In genomic region chr15:40892449-40893012, GRCh38 we compare ENCODE assay signal across 19 cellular contexts. TPM values are rescaled to one million over a fixed set of nuclear protein-coding genes. Genes with fewer than 3 reads are reported as not detected.
DNase-seq lines count a peak whose midpoint lies in the region; FAIRE-seq and TF ChIP-seq lines count a peak whose summit lies in the region.
"Had no signal": no experiment of that assay in that cellular context is flagged by ENCODE, and none has a peak within 500 bp of the region (broad histone marks: within the 10 kb centered on the region; RNA-seq: fewer than 3 reads in every experiment).

No MANE protein-coding gene starts in this region.

- peaks cover 16 to 22% (median 19%) of the 10 kb centered on the region in 11 experiments; a peak in 21 of 22 replicates for H3K36me3 ChIP-seq in BLaER1 treated with 17β-estradiol and CSF1 and Interleukin-3, amounts not matched to agents 10 nM and 100 nM
- peaks cover 4% of the 10 kb centered on the region in 2 donors for H3K36me3 ChIP-seq in kidney (ENCODE audit: control insufficient read depth in 1 of 2, insufficient read depth in 2 of 2, low read length in 2 of 2)

- no peak for TF ChIP-seq CTCF in RWPE1 (conservative IDR thresholded peaks at IDR 0.05; ENCODE audit: low read depth)
- no peak for TF ChIP-seq CTCF in nephron (IDR thresholded peaks at IDR 0.05; ENCODE audit: unreplicated experiment in 3 of 3)
- no peak for TF ChIP-seq CTCF in kidney (IDR thresholded peaks at IDR 0.05; ENCODE audit: borderline replicate concordance, extremely low read depth, insufficient read depth)

- POLR2A ChIA-PET in RWPE1 (lab: Yijun Ruan, JAX; ENCODE audit: low non-redundant PET) = no interaction called here

- intact Hi-C loops in kidney (cut with DNase I) = no loop called here

- peaks cover 36 to 46% of the 10 kb centered on the region in 2 donors for H3K4me1 Mint-ChIP-seq in immature natural killer cell
- H3K4me1 Mint-ChIP-seq in nephron = peaks cover 19% of the 10 kb centered on the region

- H3K36me3 Mint-ChIP-seq in immature natural killer cell = peaks cover 0 to 4% (median 0%) of the 10 kb centered on the region in 3 donors
- peaks cover 13% of the 10 kb centered on the region for H3K36me3 Mint-ChIP-seq in nephron (ENCODE audit: low read depth)

- H3K9me3 Mint-ChIP-seq in immature natural killer cell (no peaks in the 10 kb centered on the region), nephron (no peaks in the 10 kb centered on the region)

- no peaks in the 10 kb centered on the region for H3K27me3 ChIP-seq in BLaER1 treated with 17β-estradiol and CSF1 and Interleukin-3, amounts not matched to agents 10 nM and 100 nM

- peak overlapping the region in 8 of 11 experiments; percentile 88 to 94 (median 90); a peak in 10 of 22 replicates for H3K9ac ChIP-seq in BLaER1 treated with 17β-estradiol and CSF1 and Interleukin-3, amounts not matched to agents 10 nM and 100 nM
- no peak overlapping the region for H3K9ac ChIP-seq in kidney (ENCODE audit: low read length in 2 of 2)

- FAIRE-seq in kidney (lab: Jason Lieb, UNC) = no peak
- FAIRE-seq: A549, GM12892 had no signal

- H3K4me3 ChIP-seq in BLaER1 treated with 17β-estradiol and CSF1 and Interleukin-3, amounts not matched to agents 10 nM and 100 nM = no peak overlapping the region
- H3K4me3 ChIP-seq in kidney (ENCODE audit: low read length in 2 of 2) = no peak overlapping the region
- H3K4me3 ChIP-seq: A549 had no signal

- CTCF ChIA-PET in RWPE1 (lab: Yijun Ruan, JAX) = interaction anchor here (0.6 to 5.0 kb wide), 13 partner anchors 12 to 211 kb away, joined by 3 to 95 read pairs (median 6); partner anchors contain the start of gene RHOV

- no peaks in the 10 kb centered on the region for H3K9me3 ChIP-seq in BLaER1 treated with 17β-estradiol and CSF1 and Interleukin-3, amounts not matched to agents 10 nM and 100 nM (replicated peaks in 1 of 11)
- no peaks in the 10 kb centered on the region for H3K9me3 ChIP-seq in kidney (ENCODE audit: control insufficient read depth in 1 of 2, low read length in 2 of 2)
- H3K9me3 ChIP-seq: A549 had no signal

- H4K20me1 ChIP-seq in BLaER1 treated with 17β-estradiol and CSF1 and Interleukin-3, amounts not matched to agents 10 nM and 100 nM = peaks cover 0 to 27% (median 11%) of the 10 kb centered on the region in 11 experiments; a peak in 14 of 22 replicates

- peaks cover 4 to 14% (median 10%) of the 10 kb centered on the region in 3 donors for H3K27me3 Mint-ChIP-seq in immature natural killer cell (ENCODE audit: low read depth in 3 of 3)
- H3K27me3 Mint-ChIP-seq in nephron (ENCODE audit: low read depth) = peaks cover 18% of the 10 kb centered on the region
- H3K27me3 Mint-ChIP-seq: T-helper 17 cell had no signal

- H3K27ac ChIP-seq in BLaER1 treated with 17β-estradiol and CSF1 and Interleukin-3, amounts not matched to agents 10 nM and 100 nM = peak overlapping the region in 7 of 11 experiments; percentile 3 to 89 (median 62); a peak in 8 of 22 replicates
- H3K27ac ChIP-seq in RWPE1 (peak overlapping the region; percentile 89), kidney (ENCODE audit: low read depth in 2 of 2, low read length in 2 of 2) (no peak overlapping the region)

- peak overlapping the region; percentile 86 to 99 (median 96); a peak in 21 of 22 replicates for H3K4me2 ChIP-seq in BLaER1 treated with 17β-estradiol and CSF1 and Interleukin-3, amounts not matched to agents 10 nM and 100 nM
- H3K4me2 ChIP-seq: A549 had no signal

- peaks cover 35 to 50% (median 43%) of the 10 kb centered on the region in 10 experiments for H3K4me1 ChIP-seq in BLaER1 treated with 17β-estradiol and CSF1 and Interleukin-3, amounts not matched to agents 10 nM and 100 nM
- peaks cover 11 to 18% of the 10 kb centered on the region in 2 donors for H3K4me1 ChIP-seq in kidney (ENCODE audit: control insufficient read depth in 1 of 2, insufficient read depth in 1 of 2, low read depth in 1 of 2, low read length in 2 of 2)

- H3K27ac Mint-ChIP-seq in immature natural killer cell (peak overlapping the region in 1 of 6 donors; percentile 49), nephron (no peak overlapping the region)
- H3K27ac Mint-ChIP-seq: progenitor cell of endocrine pancreas had no signal

- H3K4me3 Mint-ChIP-seq in immature natural killer cell = peak overlapping the region in 3 of 5 donors; percentile 30 to 62 (median 55)
- peak overlapping the region; percentile 61 to 83 (median 78) for H3K4me3 Mint-ChIP-seq in nephron

- DNase-seq in RWPE1 (ENCODE audit: low spot score) = no peak
- no peak for DNase-seq in immature natural killer cell
- DNase-seq in stimulated activated CD4-positive, alpha-beta T cell treated with anti-CD3 and anti-CD28 coated beads, Interleukin-12 subunit alpha, Interleukin-12 subunit beta, amount 100 ng/mL, for 4 hours = no peak
- DNase-seq in SW 1271 (lab: John Stamatoyannopoulos, UW) = no peak
- no peak for DNase-seq in kidney
- no peak for DNase-seq in NCI-H1105 treated with DMSO at 0.1 percent for 48 hours (lab: John Stamatoyannopoulos, UW)
- DNase-seq: activated CD4-positive, alpha-beta T cell treated with anti-CD3 and anti-CD28 coated beads for 4 hours; activated CD8-positive, alpha-beta memory T cell treated with anti-CD3 and anti-CD28 coated beads for 24 hours; activated T-cell treated with anti-CD3 and anti-CD28 coated beads, Interleukin-2, amount 50 U/mL, for 1 hour; T-helper 17 cell had no signal

RNA-seq across cellular contexts. Expression of gene VPS18, which starts 1.7 kb away (rescaled TPM):
- polyA plus RNA-seq in immature natural killer cell = 10 to 100 TPM; 20.8 to 36.8 (median 35.3) TPM
- 28.1 TPM for total RNA-seq in kidney
- polyA plus RNA-seq in kidney (ENCODE audit: insufficient read depth, low read depth, low replicate concordance) = 21.9 TPM

RNA-seq across cellular contexts. Expression of gene RHOV, which starts 18.5 kb away (rescaled TPM):
- polyA plus RNA-seq in immature natural killer cell (not detected), kidney (ENCODE audit: insufficient read depth, low read depth, low replicate concordance) (4.6 TPM)
- total RNA-seq in kidney = 3.0 TPM
- total RNA-seq: LHCN-M2, mesenteric fat pad, subcutaneous adipose tissue had no signal

RNA-seq across cellular contexts. Expression of gene DLL4, which starts 36.6 kb away (rescaled TPM):
- polyA plus RNA-seq in immature natural killer cell (not detected), kidney (ENCODE audit: insufficient read depth, low read depth, low replicate concordance) (5.8 TPM)
- 9.4 TPM for total RNA-seq in kidney
- total RNA-seq: Calu3, T-helper 17 cell had no signal

RNA-seq across cellular contexts. Expression of gene SPINT1, which starts 48.7 kb away (rescaled TPM):
- 1 to 10 TPM in 2 of 3 donors, under 1 TPM in 1; 0.48 to 3.9 (median 1.8) TPM for polyA plus RNA-seq in immature natural killer cell
- 114 TPM for total RNA-seq in kidney
- 112 TPM for polyA plus RNA-seq in kidney (ENCODE audit: insufficient read depth, low read depth, low replicate concordance)
- total RNA-seq: LHCN-M2 had no signal

Comparison
In these comparisons a context has a peak if more than half of its experiments do, and no peak if none do; other contexts are left out.
1. H3K27ac ChIP-seq: peak in BLaER1 treated with 17β-estradiol and CSF1 and Interleukin-3, amounts not matched to agents 10 nM and 100 nM (7 of 11) and RWPE1 (single experiment); none in kidney (0 of 2).
2. H3K9ac ChIP-seq: peak in BLaER1 treated with 17β-estradiol and CSF1 and Interleukin-3, amounts not matched to agents 10 nM and 100 nM (8 of 11); none in kidney (0 of 2).